In the genomic region with DNA sequence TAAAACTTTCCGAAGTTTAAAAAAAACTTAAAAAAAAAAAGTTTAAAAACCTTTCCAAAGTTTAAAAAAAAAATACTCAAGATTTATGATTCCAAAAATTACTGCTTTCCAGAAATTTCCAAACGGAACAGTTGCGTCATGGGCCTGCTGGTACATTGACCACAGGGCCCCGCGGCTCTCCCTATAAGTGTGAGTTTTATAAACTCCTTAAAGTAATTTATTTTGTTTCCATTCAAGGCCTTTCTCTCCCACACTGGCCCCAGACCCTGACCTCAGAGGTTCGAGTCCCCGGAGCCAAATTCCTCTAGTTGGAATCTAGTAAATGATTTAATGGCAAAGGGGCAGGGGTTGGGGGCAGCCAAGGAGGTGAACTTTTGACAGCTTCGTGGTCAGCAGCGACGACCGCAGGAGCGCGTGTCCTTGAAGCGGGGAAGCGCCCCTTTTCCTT, we compare ENCODE assay signal across 8 cellular contexts.
A peak's percentile ranks its signal among the peaks of the same experiment; 100 is the strongest.
DNase-seq lines count a peak whose midpoint lies in the region; ATAC-seq and TF ChIP-seq lines count a peak whose summit lies in the region.

No MANE protein-coding gene starts in this region.

- TF ChIP-seq POLR2A in vagina (IDR thresholded peaks at IDR 0.05), result no peak

- H3K9me3 ChIP-seq in colonic mucosa, result no peaks in the 10 kb centered on the region
- H3K9me3 ChIP-seq in mucosa of rectum (ENCODE audit: control insufficient read depth in 2 of 2, low read length in 2 of 2), result no peaks in the 10 kb centered on the region
- no peaks in the 10 kb centered on the region for H3K9me3 ChIP-seq in vagina

- H3K27me3 ChIP-seq in colonic mucosa (no peaks in the 10 kb centered on the region), mucosa of rectum (ENCODE audit: control insufficient read depth in 2 of 2, insufficient read depth in 2 of 2, low read length in 2 of 2) (no peaks in the 10 kb centered on the region), vagina (no peaks in the 10 kb centered on the region)

- H3K4me3 ChIP-seq in colonic mucosa (peak overlapping the region; percentile 18), mucosa of rectum (ENCODE audit: low read length in 2 of 2) (peak overlapping the region; percentile 82 to 88), vagina (peak overlapping the region; percentile 62 to 80)

- intact Hi-C loops in colonic mucosa (cut with DNase I), result loop anchor here (5.0 kb wide), 1 partner anchor 96 kb away; a partner anchor contains a TSS
- intact Hi-C loops in vagina (cut with DNase I), result loop anchor here (10.0 kb wide), 1 partner anchor 52 kb away; no protein-coding TSS in a partner anchor

- H3K4me1 ChIP-seq in colonic mucosa (no peaks in the 10 kb centered on the region), mucosa of rectum (ENCODE audit: control insufficient read depth in 2 of 2, insufficient read depth in 2 of 2, low read length in 2 of 2) (peaks cover 22 to 34% of the 10 kb centered on the region in 2 donors), vagina (peaks cover 31% of the 10 kb centered on the region)

- H3K27ac ChIP-seq in colonic mucosa (peak overlapping the region; percentile 73), mucosa of rectum (ENCODE audit: low read depth in 2 of 2, low read length in 2 of 2) (peak overlapping the region; percentile 94), vagina (peak overlapping the region; percentile 85)

- no peak for TF ChIP-seq CTCF in colonic mucosa (IDR thresholded peaks at IDR 0.05)
- TF ChIP-seq CTCF in vagina (IDR thresholded peaks at IDR 0.05), result no peak

- ATAC-seq in HG03571 (IDR thresholded peaks at IDR 0.05; ENCODE audit: unreplicated experiment), result no peak

- H3K36me3 ChIP-seq in colonic mucosa (no peaks in the 10 kb centered on the region), mucosa of rectum (ENCODE audit: control insufficient read depth in 2 of 2, insufficient read depth in 2 of 2, low read length in 2 of 2) (no peaks in the 10 kb centered on the region), vagina (no peaks in the 10 kb centered on the region)

- H3K9ac ChIP-seq in colonic mucosa (ENCODE audit: low read depth in 2 of 2, low read length in 2 of 2), result no peak overlapping the region
- peak overlapping the region in 1 of 2 donors; percentile 80 for H3K9ac ChIP-seq in mucosa of rectum (ENCODE audit: low read depth in 1 of 2, low read length in 2 of 2)

- DNase-seq in stimulated activated CD4-positive, alpha-beta T cell treated with anti-CD3 and anti-CD28 coated beads, Interleukin-4, amount 100 ng/mL, for 1 hour, result peak; percentile 6
- no peak for DNase-seq in stimulated activated CD4-positive, alpha-beta T cell treated with anti-CD3 and anti-CD28 coated beads, Interleukin-2, amount 100 ng/mL, for 48 hours
- DNase-seq in colonic mucosa (peak; percentile 42), vagina (ENCODE audit: extremely low spot score in 2 of 2) (no peak), 8988T (no peak), NCI-H146 treated with DMSO at 0.1 percent for 48 hours (lab: John Stamatoyannopoulos, UW; ENCODE audit: unreplicated experiment) (no peak)

Comparison
In these comparisons a context has a peak if more than half of its experiments do, and no peak if none do; other contexts are left out.
1. DNase-seq: peak in stimulated activated CD4-positive, alpha-beta T cell treated with anti-CD3 and anti-CD28 coated beads, Interleukin-4, amount 100 ng/mL, for 1 hour (single experiment) and colonic mucosa (single experiment); none in stimulated activated CD4-positive, alpha-beta T cell treated with anti-CD3 and anti-CD28 coated beads, Interleukin-2, amount 100 ng/mL, for 48 hours (0 of 2), vagina (0 of 2), 8988T (single experiment) and NCI-H146 treated with DMSO at 0.1 percent for 48 hours (single experiment).
2. H3K4me3 ChIP-seq: peak in every context shown above with its lines; median percentile 85 in mucosa of rectum; 71 in vagina; 18 in colonic mucosa.
3. Peak in every context shown above with its lines, with median percentiles within 50 percentile points of each other: H3K27ac ChIP-seq.